ENCODE assay signal across 8 cellular contexts in genomic region chr10:126598009-126598408, GRCh38.
DNase-seq lines count a peak whose midpoint lies in the region; ATAC-seq and TF ChIP-seq lines count a peak whose summit lies in the region.

No MANE protein-coding gene starts in this region.

- H3K27ac ChIP-seq in mammary epithelial cell (ENCODE audit: insufficient read depth, low read depth, low read length), result no peak overlapping the region

- peaks cover 0 to 3% (median 0%) of the 10 kb centered on the region in 9 donors for H3K9me3 Mint-ChIP-seq in naive thymus-derived CD8-positive, alpha-beta T cell

- H3K27ac Mint-ChIP-seq in naive thymus-derived CD8-positive, alpha-beta T cell, result no peak overlapping the region

- H3K9ac ChIP-seq in mammary epithelial cell (ENCODE audit: insufficient read depth, low read length), result no peak overlapping the region

- POLR2A ChIA-PET in naive thymus-derived CD8-positive, alpha-beta T cell (lab: Charles Lee), result no interaction called here

- H3K4me2 ChIP-seq in mammary epithelial cell (ENCODE audit: insufficient read depth, low read depth, low read length), result no peak overlapping the region

- no peaks in the 10 kb centered on the region for H3K4me1 Mint-ChIP-seq in naive thymus-derived CD8-positive, alpha-beta T cell

- TF ChIP-seq CTCF in mammary epithelial cell (conservative IDR thresholded peaks at IDR 0.05 in 1 of 2, IDR thresholded peaks at IDR 0.05 in 1 of 2; ENCODE audit: extremely low read depth in 1 of 2, insufficient read depth in 1 of 2, low read depth in 1 of 2, low read length in 2 of 2), result peak; percentile 70 to 76

- BruUV-seq in mammary epithelial cell (replicated peaks; lab: Mats Ljungman, UMichigan), result no TSS peak

- CTCF ChIA-PET in mammary epithelial cell (lab: Charles Lee; ENCODE audit: low non-redundant PET), result no interaction called here

- H3K9me3 ChIP-seq in mammary epithelial cell (replicated peaks; ENCODE audit: insufficient read depth, low read length), result no peaks in the 10 kb centered on the region

- intact Hi-C loops in mammary epithelial cell (cut with micrococcal nuclease), result no loop called here

- ATAC-seq in GM18498 (IDR thresholded peaks at IDR 0.05; ENCODE audit: unreplicated experiment), result peak; percentile 71
- no peak for ATAC-seq in HG03196 (IDR thresholded peaks at IDR 0.05; ENCODE audit: unreplicated experiment)
- ATAC-seq in naive thymus-derived CD8-positive, alpha-beta T cell, result no peak

- in situ Hi-C loops in mammary epithelial cell (cut with MboI; ENCODE audit: low sequenced_read_pairs in 2 of 2), result no loop called here

- DNase-seq in COLO829 (ENCODE audit: low spot score), result peak; percentile 48
- peak; percentile 5 for DNase-seq in NCI-H1092 (lab: John Stamatoyannopoulos, UW)
- DNase-seq in mammary epithelial cell, result peak; percentile 26
- peak; percentile 55 for DNase-seq in midbrain (lab: John Stamatoyannopoulos, UW)
- no peak for DNase-seq in epidermal melanocyte (ENCODE audit: insufficient read length, low spot score)
- no peak for DNase-seq in naive thymus-derived CD8-positive, alpha-beta T cell

- H4K20me1 ChIP-seq in mammary epithelial cell (ENCODE audit: insufficient read depth, low read length), result no peaks in the 10 kb centered on the region

- no peaks in the 10 kb centered on the region for H3K36me3 ChIP-seq in mammary epithelial cell (ENCODE audit: insufficient read depth, low read length)

- H3K4me3 ChIP-seq in mammary epithelial cell (replicated peaks in 1 of 3; ENCODE audit: insufficient read depth in 1 of 3, low read depth in 2 of 3, low read length in 3 of 3), result no peak overlapping the region

- H3K4me1 ChIP-seq in mammary epithelial cell (ENCODE audit: insufficient read depth, low read length), result no peaks in the 10 kb centered on the region

- dilution Hi-C loops in mammary epithelial cell (cut with HindIII; ENCODE audit: low sequenced_read_pairs), result no loop called here

- H3K27me3 ChIP-seq in mammary epithelial cell (ENCODE audit: insufficient read depth, low read length), result peaks cover 2% of the 10 kb centered on the region

- H3K27me3 Mint-ChIP-seq in naive thymus-derived CD8-positive, alpha-beta T cell, result peaks cover 0 to 6% (median 4%) of the 10 kb centered on the region in 5 donors

- no peaks in the 10 kb centered on the region for H3K79me2 ChIP-seq in mammary epithelial cell (ENCODE audit: insufficient read depth, low read length)

- H3K4me3 Mint-ChIP-seq in naive thymus-derived CD8-positive, alpha-beta T cell, result no peak overlapping the region

- no peaks in the 10 kb centered on the region for H3K36me3 Mint-ChIP-seq in naive thymus-derived CD8-positive, alpha-beta T cell

- WGBS in mammary epithelial cell (ENCODE audit: low coverage, missing lambda C conversion rate), result 5% methylated on average over 3 of the region's 3 CpGs

- H2AFZ ChIP-seq in mammary epithelial cell (ENCODE audit: low read depth, low read length), result no peak overlapping the region

Comparison
In these comparisons a context has a peak if more than half of its experiments do, and no peak if none do; other contexts are left out.
1. DNase-seq: peak in COLO829 (single experiment), NCI-H1092 (single experiment), mammary epithelial cell (single experiment) and midbrain (single experiment); none in epidermal melanocyte (single experiment) and naive thymus-derived CD8-positive, alpha-beta T cell (0 of 10).